Comparison of ENCODE assay signal across 11 cellular contexts in the genomic region with DNA sequence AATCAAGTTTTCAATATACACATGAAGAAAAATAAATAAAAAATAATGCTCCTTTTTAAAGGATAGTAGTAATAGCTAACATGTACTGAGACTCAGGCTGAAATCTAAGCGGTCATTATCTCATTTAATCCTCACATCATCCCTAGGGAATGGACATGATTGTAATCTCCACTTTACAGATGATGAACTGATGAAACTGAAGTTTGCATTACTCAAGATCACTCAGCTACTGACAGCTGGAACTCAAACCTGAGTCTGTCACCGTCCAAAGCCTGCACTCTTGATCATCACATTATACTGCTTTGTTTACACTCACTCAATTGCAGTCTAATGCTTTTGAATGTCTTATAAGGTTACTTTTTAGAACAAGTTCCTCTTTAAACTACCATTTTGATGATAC. TPM values are rescaled to one million over a fixed set of nuclear protein-coding genes. Genes with fewer than 3 reads are reported as not detected.
A peak's percentile ranks its signal among the peaks of the same experiment; 100 is the strongest.
DNase-seq lines count a peak whose midpoint lies in the region; ATAC-seq and TF ChIP-seq lines count a peak whose summit lies in the region.
"Had no signal": no experiment of that assay in that cellular context is flagged by ENCODE, and none has a peak within 500 bp of the region (broad histone marks: within the 10 kb centered on the region; RNA-seq: fewer than 3 reads in every experiment).

No MANE protein-coding gene starts in this region.

- H3K4me3 Mint-ChIP-seq in activated T-helper 17 cell treated with anti-CD3 and anti-CD28 coated beads, Interleukin-2, amount 50 U/mL, for 72 hours, result peak overlapping the region; percentile 93
- H3K4me3 Mint-ChIP-seq in activated CD4-positive, alpha-beta T cell treated with anti-CD3 and anti-CD28 coated beads, Interleukin-2, amount 10 ng/mL, durations not matched to agents 7 days and 5 days, result no peak overlapping the region

- TF ChIP-seq CTCF in right atrium auricular region (IDR thresholded peaks at IDR 0.05) (no peak), right lobe of liver (IDR thresholded peaks at IDR 0.05) (no peak)

- peaks cover 10% of the 10 kb centered on the region for H3K36me3 Mint-ChIP-seq in activated T-helper 17 cell treated with anti-CD3 and anti-CD28 coated beads, Interleukin-2, amount 50 U/mL, for 72 hours (ENCODE audit: low read depth)
- H3K36me3 Mint-ChIP-seq in activated CD4-positive, alpha-beta T cell treated with anti-CD3 and anti-CD28 coated beads, Interleukin-2, amount 10 ng/mL, durations not matched to agents 7 days and 5 days (ENCODE audit: low read depth), result no peaks in the 10 kb centered on the region

- H3K4me3 ChIP-seq in right atrium auricular region (no peak overlapping the region), right lobe of liver (no peak overlapping the region)

- 42% methylated on average over 2 of the region's 2 CpGs for WGBS in right lobe of liver (ENCODE audit: insufficient coverage, low coverage, low lambda C conversion rate, missing lambda C conversion rate)

- intact Hi-C loops in Right ventricle myocardium inferior (cut with DNase I) (loop anchor here (5.0 to 10.0 kb wide), 3 partner anchors 33 to 325 kb away; a partner anchor contains a TSS), right lobe of liver (cut with DNase I) (no loop called here)

- peaks cover 38% of the 10 kb centered on the region for H3K4me1 Mint-ChIP-seq in activated T-helper 17 cell treated with anti-CD3 and anti-CD28 coated beads, Interleukin-2, amount 50 U/mL, for 72 hours
- peaks cover 44% of the 10 kb centered on the region for H3K4me1 Mint-ChIP-seq in activated CD4-positive, alpha-beta T cell treated with anti-CD3 and anti-CD28 coated beads, Interleukin-2, amount 10 ng/mL, durations not matched to agents 7 days and 5 days

- H3K9me3 ChIP-seq in right atrium auricular region (no peaks in the 10 kb centered on the region), right lobe of liver (no peaks in the 10 kb centered on the region)

- H3K27ac ChIP-seq in right atrium auricular region (peak overlapping the region; percentile 95 to 97), right lobe of liver (peak overlapping the region in 2 of 3 donors; percentile 26 to 53)

- H3K4me1 ChIP-seq in right atrium auricular region (peaks cover 0 to 65% of the 10 kb centered on the region in 2 donors), right lobe of liver (peaks cover 0 to 43% (median 20%) of the 10 kb centered on the region in 4 donors)

- CTCF ChIA-PET in activated CD4-positive, alpha-beta T cell treated with anti-CD3 and anti-CD28 coated beads, Interleukin-2, amount 10 ng/mL, durations not matched to agents 7 days and 5 days (lab: Charles Lee), result interaction anchor here (0.6 to 1.0 kb wide), 3 partner anchors 22 to 67 kb away, joined by 3 to 5 read pairs (median 3); no protein-coding TSS in a partner anchor

- POLR2A ChIA-PET in activated CD4-positive, alpha-beta T cell treated with anti-CD3 and anti-CD28 coated beads, Interleukin-2, amount 10 ng/mL, durations not matched to agents 7 days and 5 days (lab: Charles Lee), result interaction anchor here (0.6 kb wide), 1 partner anchor 15 kb away, joined by 4 read pairs; no protein-coding TSS in a partner anchor

- no peak for TF ChIP-seq POLR2A in right lobe of liver (IDR thresholded peaks at IDR 0.05)

- no peak overlapping the region for H3K27ac Mint-ChIP-seq in activated T-helper 17 cell treated with anti-CD3 and anti-CD28 coated beads, Interleukin-2, amount 50 U/mL, for 72 hours
- H3K27ac Mint-ChIP-seq in activated CD4-positive, alpha-beta T cell treated with anti-CD3 and anti-CD28 coated beads, Interleukin-2, amount 10 ng/mL, durations not matched to agents 7 days and 5 days, result no peak overlapping the region

- no peak for DNase-seq in right atrium auricular region (ENCODE audit: low spot score)
- DNase-seq in Right ventricle myocardium inferior (ENCODE audit: missing footprints), result no peak
- DNase-seq in right lobe of liver, result no peak
- DNase-seq in NCI-H526 (lab: John Stamatoyannopoulos, UW), result no peak
- DNase-seq in activated CD4-positive, alpha-beta T cell treated with anti-CD3 and anti-CD28 coated beads, Interleukin-2, amount 10 ng/mL, durations not matched to agents 7 days and 5 days, result no peak
- no peak for DNase-seq in activated CD8-positive, alpha-beta memory T cell treated with anti-CD3 and anti-CD28 coated beads, Interleukin-2, amount 50 U/mL, for 48 hours
- DNase-seq: activated T-cell treated with anti-CD3 and anti-CD28 coated beads, Interleukin-2, amount 50 U/mL, for 1 hour; NCI-H446; T-helper 9 cell had no signal

- no peaks in the 10 kb centered on the region for H3K27me3 Mint-ChIP-seq in activated T-helper 17 cell treated with anti-CD3 and anti-CD28 coated beads, Interleukin-2, amount 50 U/mL, for 72 hours
- H3K27me3 Mint-ChIP-seq in activated CD4-positive, alpha-beta T cell treated with anti-CD3 and anti-CD28 coated beads, Interleukin-2, amount 10 ng/mL, durations not matched to agents 7 days and 5 days, result peaks cover 8% of the 10 kb centered on the region

- H3K27me3 ChIP-seq in right atrium auricular region, result no peaks in the 10 kb centered on the region
- no peaks in the 10 kb centered on the region for H3K27me3 ChIP-seq in right lobe of liver

- no peaks in the 10 kb centered on the region for H3K9me3 Mint-ChIP-seq in activated T-helper 17 cell treated with anti-CD3 and anti-CD28 coated beads, Interleukin-2, amount 50 U/mL, for 72 hours
- no peaks in the 10 kb centered on the region for H3K9me3 Mint-ChIP-seq in activated CD4-positive, alpha-beta T cell treated with anti-CD3 and anti-CD28 coated beads, Interleukin-2, amount 10 ng/mL, durations not matched to agents 7 days and 5 days

- no peak for ATAC-seq in Right ventricle myocardium inferior
- ATAC-seq in activated T-helper 17 cell treated with anti-CD3 and anti-CD28 coated beads, Interleukin-2, amount 50 U/mL, for 72 hours (replicated peaks), result no peak
- no peak for ATAC-seq in right lobe of liver
- ATAC-seq in GM18873 (IDR thresholded peaks at IDR 0.05; ENCODE audit: low FRiP score, unreplicated experiment), result no peak

- H3K36me3 ChIP-seq in right atrium auricular region (no peaks in the 10 kb centered on the region), right lobe of liver (no peaks in the 10 kb centered on the region)

RNA-seq across cellular contexts. Expression of a gene that starts 3.2 kb away (rescaled TPM):
- total RNA-seq in right atrium auricular region, result 100 to 1,000 TPM; 186 to 225 TPM
- total RNA-seq in Right ventricle myocardium inferior, result 211 TPM
- total RNA-seq in activated T-helper 17 cell treated with anti-CD3 and anti-CD28 coated beads, Interleukin-2, amount 50 U/mL, for 72 hours, result 10 to 100 TPM; 59.5 to 66.1 TPM
- 10 to 100 TPM; 25.4 to 49.9 (median 35.4) TPM for total RNA-seq in right lobe of liver
- total RNA-seq in activated CD4-positive, alpha-beta T cell treated with anti-CD3 and anti-CD28 coated beads, Interleukin-2, amount 10 ng/mL, durations not matched to agents 7 days and 5 days, result 10 to 100 TPM; 41.4 to 50.6 TPM

RNA-seq across cellular contexts. Expression of a gene that starts 54.2 kb away (rescaled TPM):
- total RNA-seq in right atrium auricular region (10 to 100 TPM; 31.2 to 60.4 TPM), Right ventricle myocardium inferior (35.6 TPM), right lobe of liver (10 to 100 TPM; 18.8 to 56.5 (median 23.8) TPM)
- total RNA-seq in activated T-helper 17 cell treated with anti-CD3 and anti-CD28 coated beads, Interleukin-2, amount 50 U/mL, for 72 hours, result 1 to 10 TPM in 1 of 2 donors, under 1 TPM in 1; 0.95 to 2.6 TPM
- under 1 TPM; 0.37 to 0.96 TPM for total RNA-seq in activated CD4-positive, alpha-beta T cell treated with anti-CD3 and anti-CD28 coated beads, Interleukin-2, amount 10 ng/mL, durations not matched to agents 7 days and 5 days

Comparison
In these comparisons a context has a peak if more than half of its experiments do, and no peak if none do; other contexts are left out.
1. RNA of a gene that starts 54.2 kb away (total RNA-seq): 31.2 to 60.4 TPM in right atrium auricular region, 35.6 TPM in Right ventricle myocardium inferior (single experiment) and 18.8 to 56.5 TPM in right lobe of liver; 0.95 to 2.6 TPM in activated T-helper 17 cell treated with anti-CD3 and anti-CD28 coated beads, Interleukin-2, amount 50 U/mL, for 72 hours and 0.37 to 0.96 TPM in activated CD4-positive, alpha-beta T cell treated with anti-CD3 and anti-CD28 coated beads, Interleukin-2, amount 10 ng/mL, durations not matched to agents 7 days and 5 days; every median in the first group is over 4 times any median in the second.